14 cellular contexts compared by ENCODE assay signal in the genomic region with DNA sequence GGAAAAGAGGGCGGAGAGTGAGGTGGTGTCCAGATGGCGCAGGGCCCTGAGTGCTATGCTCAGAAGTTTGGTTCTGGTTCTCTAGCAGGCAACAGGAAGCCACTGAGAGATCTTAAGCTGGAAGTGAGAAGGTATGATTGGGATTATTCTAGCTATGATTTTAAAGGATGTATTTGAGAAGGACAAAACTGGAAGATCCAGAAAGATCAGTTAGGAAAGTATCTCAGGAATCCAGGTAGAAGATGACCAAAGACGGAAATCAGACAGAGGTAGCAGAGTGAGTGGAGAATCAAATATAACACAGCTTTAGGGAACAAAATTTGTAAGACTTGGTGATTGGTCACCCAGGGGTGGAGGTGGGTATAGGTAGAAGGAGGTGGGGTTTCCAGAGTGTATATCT. TPM values are rescaled to one million over a fixed set of nuclear protein-coding genes. Genes with fewer than 3 reads are reported as not detected.
A peak's percentile ranks its signal among the peaks of the same experiment; 100 is the strongest.
DNase-seq lines count a peak whose midpoint lies in the region; ATAC-seq and TF ChIP-seq lines count a peak whose summit lies in the region.
"Had no signal": no experiment of that assay in that cellular context is flagged by ENCODE, and none has a peak within 500 bp of the region (broad histone marks: within the 10 kb centered on the region; RNA-seq: fewer than 3 reads in every experiment).

No MANE protein-coding gene starts in this region.

- ATAC-seq in stimulated activated naive CD8-positive, alpha-beta T cell treated with anti-CD3 and anti-CD28 coated beads, Interleukin-15, amount 100 ng/mL, for 72 hours = peak; percentile 28
- no peak for ATAC-seq in stimulated activated naive CD8-positive, alpha-beta T cell treated with anti-CD3 and anti-CD28 coated beads, Interleukin-15, Interleukin-2, amounts not matched to agents 100 U/mL and 50 U/mL, for 24 hours
- ATAC-seq: A549, HepG2 had no signal

- in situ Hi-C loops in GM23248 (cut with MboI) = no loop called here

- no peaks in the 10 kb centered on the region for H3K9me2 ChIP-seq in GM23248 (ENCODE audit: insufficient read depth)

- H3K9me3 ChIP-seq in neutrophil (no peaks in the 10 kb centered on the region), GM23248 (ENCODE audit: low read depth) (no peaks in the 10 kb centered on the region)
- H3K9me3 ChIP-seq: A549, HAP-1 had no signal

- no peaks in the 10 kb centered on the region for H4K20me1 ChIP-seq in GM23248 (ENCODE audit: insufficient read depth)

- no peak overlapping the region for H3K4me3 ChIP-seq in epithelial cell of esophagus (ENCODE audit: low read length)
- peak overlapping the region in 1 of 2 experiments; percentile 24 for H3K4me3 ChIP-seq in neutrophil (ENCODE audit: low read depth in 1 of 2, low read length in 1 of 2)
- no peak overlapping the region for H3K4me3 ChIP-seq in GM23248
- H3K4me3 ChIP-seq: A549, HAP-1 had no signal

- DNase-seq in stimulated activated naive CD8-positive, alpha-beta T cell treated with anti-CD3 and anti-CD28 coated beads, Interleukin-15, amount 100 ng/mL, for 72 hours = no peak
- no peak for DNase-seq in stimulated activated naive CD8-positive, alpha-beta T cell treated with anti-CD3 and anti-CD28 coated beads, Interleukin-15, Interleukin-2, amounts not matched to agents 100 U/mL and 50 U/mL, for 24 hours
- DNase-seq in epithelial cell of esophagus (ENCODE audit: low read depth) = peak; percentile 15
- no peak for DNase-seq in C1 segment of cervical spinal cord (lab: John Stamatoyannopoulos, UW)
- DNase-seq in type B pancreatic cell (ENCODE audit: extremely low spot score, unreplicated experiment) = no peak
- no peak for DNase-seq in GM23248
- DNase-seq: DMS79 treated with DMSO at 0.1 percent for 48 hours, GF-D8 had no signal

- no peak overlapping the region for H3K4me3 Mint-ChIP-seq in stimulated activated naive CD8-positive, alpha-beta T cell treated with anti-CD3 and anti-CD28 coated beads, Interleukin-15, amount 100 ng/mL, for 72 hours
- no peak overlapping the region for H3K4me3 Mint-ChIP-seq in type B pancreatic cell
- H3K4me3 Mint-ChIP-seq: IgD-negative memory B cell had no signal

- H3K9me3 Mint-ChIP-seq in stimulated activated naive CD8-positive, alpha-beta T cell treated with anti-CD3 and anti-CD28 coated beads, Interleukin-15, amount 100 ng/mL, for 72 hours = no peaks in the 10 kb centered on the region
- no peaks in the 10 kb centered on the region for H3K9me3 Mint-ChIP-seq in type B pancreatic cell
- H3K9me3 Mint-ChIP-seq: IgD-negative memory B cell had no signal

- peaks cover 5% of the 10 kb centered on the region for H3K4me1 Mint-ChIP-seq in stimulated activated naive CD8-positive, alpha-beta T cell treated with anti-CD3 and anti-CD28 coated beads, Interleukin-15, amount 100 ng/mL, for 72 hours
- peaks cover 8% of the 10 kb centered on the region for H3K4me1 Mint-ChIP-seq in type B pancreatic cell (ENCODE audit: unreplicated experiment)

- peaks cover 19% of the 10 kb centered on the region for H3K27me3 Mint-ChIP-seq in stimulated activated naive CD8-positive, alpha-beta T cell treated with anti-CD3 and anti-CD28 coated beads, Interleukin-15, amount 100 ng/mL, for 72 hours
- peaks cover 39% of the 10 kb centered on the region for H3K27me3 Mint-ChIP-seq in type B pancreatic cell

- no peaks in the 10 kb centered on the region for H3K36me3 Mint-ChIP-seq in type B pancreatic cell

- H3K27ac ChIP-seq in neutrophil = peak overlapping the region; percentile 79
- no peak overlapping the region for H3K27ac ChIP-seq in GM23248
- H3K27ac ChIP-seq: 22Rv1, A549 had no signal

- no peaks in the 10 kb centered on the region; the same call in 1 of the 2 replicates for H3K79me2 ChIP-seq in GM23248 (ENCODE audit: insufficient read depth)

- no peak overlapping the region for H3K27ac Mint-ChIP-seq in stimulated activated naive CD8-positive, alpha-beta T cell treated with anti-CD3 and anti-CD28 coated beads, Interleukin-15, amount 100 ng/mL, for 72 hours
- no peak overlapping the region for H3K27ac Mint-ChIP-seq in type B pancreatic cell
- H3K27ac Mint-ChIP-seq: IgD-negative memory B cell had no signal

- no peak overlapping the region for H3K9ac ChIP-seq in GM23248

- 0 out of 2 replicates have a peak, but pooled peaks cover 8% of the 10 kb centered on the region for H3F3A ChIP-seq in GM23248 (ENCODE audit: insufficient read depth)

- no peak for TF ChIP-seq CTCF in epithelial cell of esophagus (IDR thresholded peaks at IDR 0.05; ENCODE audit: insufficient read depth, low read depth, low read length, missing control alignments)
- TF ChIP-seq CTCF in neutrophil (IDR thresholded peaks at IDR 0.05) = no peak
- TF ChIP-seq CTCF in type B pancreatic cell (conservative IDR thresholded peaks at IDR 0.05) = no peak

- H3K4me1 ChIP-seq in neutrophil (ENCODE audit: control insufficient read depth in 1 of 2, insufficient read depth in 1 of 2, low read depth in 1 of 2, low read length in 1 of 2) = peaks cover 74 to 77% of the 10 kb centered on the region in 2 experiments
- peaks cover 7% of the 10 kb centered on the region for H3K4me1 ChIP-seq in GM23248 (ENCODE audit: insufficient read depth)
- H3K4me1 ChIP-seq: A549, HAP-1 had no signal

- no peak overlapping the region for H3K4me2 ChIP-seq in GM23248 (ENCODE audit: unreplicated experiment)
- H3K4me2 ChIP-seq: A549 had no signal

- peaks cover 19% of the 10 kb centered on the region for H3K36me3 ChIP-seq in neutrophil
- H3K36me3 ChIP-seq in GM23248 (ENCODE audit: low read depth) = no peaks in the 10 kb centered on the region
- H3K36me3 ChIP-seq: HAP-1 had no signal

- no peak overlapping the region for H2AFZ ChIP-seq in GM23248

- H3K27me3 ChIP-seq in neutrophil (no peaks in the 10 kb centered on the region), GM23248 (replicated peaks; ENCODE audit: insufficient read depth) (no peaks in the 10 kb centered on the region)

- 98% methylated on average over 3 of the region's 3 CpGs for WGBS in GM23248 (ENCODE audit: low coverage in 1 of 2, low lambda C conversion rate in 2 of 2, missing lambda C conversion rate in 2 of 2), 2 experiments

RNA-seq across cellular contexts. Expression of a gene that starts 5.8 kb away (rescaled TPM):
- 12.6 and 26.6 TPM in 2 replicates for total RNA-seq in type B pancreatic cell (ENCODE audit: low replicate concordance)
- 95.4 and 129 TPM in 2 replicates for total RNA-seq in GM23248 (2014; rRNA removed; shearing (Covaris generic))
- 27.1 and 29.2 TPM in 2 replicates for polyA plus RNA-seq in GM23248 (2016; fragmentation: Nextera tagmentation; extraction: Ambion mirVana)
